ENCODE assay signal across 8 cellular contexts in the genomic region with DNA sequence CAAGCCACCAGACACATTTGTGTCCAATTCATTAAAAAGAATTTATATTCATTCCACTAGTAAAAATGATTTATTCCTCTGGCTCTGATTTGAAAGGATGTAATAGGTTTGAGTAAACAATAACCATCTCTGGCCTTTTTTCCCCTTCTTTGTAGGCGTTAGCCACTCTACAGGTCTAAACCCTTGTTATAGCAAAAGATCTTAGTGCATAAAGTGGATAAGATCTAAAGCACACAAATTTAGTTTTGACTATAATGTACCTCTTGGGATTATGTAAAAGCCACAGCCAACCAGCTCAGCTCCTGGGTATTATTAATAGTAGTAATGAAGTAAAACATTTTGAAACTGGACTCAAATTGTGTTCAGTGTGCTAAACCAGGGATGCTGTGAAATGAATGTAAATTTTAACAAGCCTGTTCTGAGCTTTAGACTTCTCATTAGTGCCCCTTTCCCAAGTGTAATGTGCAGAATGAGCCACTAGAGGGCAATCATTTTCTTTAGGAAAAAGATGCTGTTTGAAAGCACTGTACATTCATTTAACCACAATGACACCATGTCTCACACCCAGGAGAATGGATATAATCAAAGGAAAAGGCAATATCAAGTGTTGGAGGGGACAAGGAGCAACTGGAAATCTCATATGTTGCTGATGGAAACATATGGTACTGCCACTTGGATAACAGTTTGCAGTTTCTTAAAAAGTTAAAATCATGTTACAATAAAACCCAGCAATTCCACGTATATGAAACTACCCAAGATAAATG.
DNase-seq lines count a peak whose midpoint lies in the region; ATAC-seq lines count a peak whose summit lies in the region.

No MANE protein-coding gene starts in this region.

- CTCF ChIA-PET in CD8-positive, alpha-beta memory T cell (lab: Charles Lee): interaction anchor here (0.9 to 3.6 kb wide), 13 partner anchors 16 to 302 kb away, joined by 3 to 43 read pairs (median 4); no protein-coding TSS in a partner anchor

- POLR2A ChIA-PET in CD8-positive, alpha-beta memory T cell (lab: Charles Lee): no interaction called here

- H3K27ac ChIP-seq in CD8-positive, alpha-beta memory T cell (ENCODE audit: low read depth, low read length): no peak overlapping the region
- H3K27ac ChIP-seq in neuronal stem cell (replicated peaks; ENCODE audit: low read length): no peak overlapping the region

- no peak overlapping the region for H2AK5ac ChIP-seq in neuronal stem cell (ENCODE audit: low read depth, low read length)

- no peaks in the 10 kb centered on the region for H3K4me1 Mint-ChIP-seq in CD8-positive, alpha-beta memory T cell

- H3K18ac ChIP-seq in neuronal stem cell (ENCODE audit: low read length): no peak overlapping the region

- ATAC-seq in GM18909 (IDR thresholded peaks at IDR 0.05; ENCODE audit: poor library complexity, unreplicated experiment) (peak; percentile 60), HG03460 (IDR thresholded peaks at IDR 0.05; ENCODE audit: unreplicated experiment) (peak; percentile 44), HG03108 (IDR thresholded peaks at IDR 0.05; ENCODE audit: unreplicated experiment) (no peak)

- no peak overlapping the region for H3K9ac ChIP-seq in neuronal stem cell (ENCODE audit: low read depth, low read length, poor library complexity)

- no peak overlapping the region for H2BK5ac ChIP-seq in neuronal stem cell (ENCODE audit: low read length)

- no peaks in the 10 kb centered on the region for H3K27me3 Mint-ChIP-seq in CD8-positive, alpha-beta memory T cell

- H3K9me3 Mint-ChIP-seq in CD8-positive, alpha-beta memory T cell: no peaks in the 10 kb centered on the region

- no peak overlapping the region for H3K14ac ChIP-seq in neuronal stem cell (ENCODE audit: low read length)

- H2BK120ac ChIP-seq in neuronal stem cell (ENCODE audit: low read depth, low read length): no peak overlapping the region

- H3K23ac ChIP-seq in neuronal stem cell (ENCODE audit: low read depth, low read length, poor library complexity): no peak overlapping the region

- H3K4me1 ChIP-seq in CD8-positive, alpha-beta memory T cell (ENCODE audit: insufficient read depth, low read length): no peaks in the 10 kb centered on the region
- peaks cover 2 to 4% of the 10 kb centered on the region in 2 donors for H3K4me1 ChIP-seq in neuronal stem cell (ENCODE audit: control insufficient read depth in 2 of 2, insufficient read depth in 1 of 2, low read depth in 1 of 2, low read length in 2 of 2)

- peak overlapping the region in 1 of 8 donors; percentile 1 for H3K27ac Mint-ChIP-seq in CD8-positive, alpha-beta memory T cell

- no peaks in the 10 kb centered on the region for H3K9me3 ChIP-seq in CD8-positive, alpha-beta memory T cell (ENCODE audit: low read length)
- no peaks in the 10 kb centered on the region for H3K9me3 ChIP-seq in neuronal stem cell (replicated peaks in 1 of 2; ENCODE audit: control insufficient read depth in 2 of 2, insufficient read depth in 1 of 2, low read depth in 1 of 2, low read length in 2 of 2)

- no peak overlapping the region for H3K4me2 ChIP-seq in neuronal stem cell (ENCODE audit: insufficient read depth, low read length, poor library complexity, severe bottlenecking)

- no peaks in the 10 kb centered on the region for H3K79me1 ChIP-seq in neuronal stem cell (ENCODE audit: low read depth, low read length)

- H2BK12ac ChIP-seq in neuronal stem cell (ENCODE audit: low read length): no peak overlapping the region

- DNase-seq in CD8-positive, alpha-beta memory T cell: peak; percentile 14 to 56 (median 42)
- DNase-seq in NCI-H748 treated with DMSO at 0.1 percent for 48 hours (lab: John Stamatoyannopoulos, UW): peak; percentile 38
- DNase-seq in activated CD8-positive, alpha-beta memory T cell treated with anti-CD3 and anti-CD28 coated beads, Interleukin-2, amount 50 U/mL, for 1 hour (ENCODE audit: extremely low read depth): peak; percentile 17
- peak; percentile 36 for DNase-seq in fibroblast of the conjunctiva (ENCODE audit: low read depth)
- DNase-seq in neuronal stem cell (ENCODE audit: low spot score): peak; percentile 72

- H3K4me3 ChIP-seq in CD8-positive, alpha-beta memory T cell (ENCODE audit: low read length): no peak overlapping the region
- H3K4me3 ChIP-seq in neuronal stem cell (ENCODE audit: low read length in 2 of 2): no peak overlapping the region

- no peak overlapping the region for H4K91ac ChIP-seq in neuronal stem cell (ENCODE audit: low read depth, low read length, poor library complexity)

- H4K8ac ChIP-seq in neuronal stem cell (ENCODE audit: low read depth, low read length): no peak overlapping the region

- no peak overlapping the region for H3K4ac ChIP-seq in neuronal stem cell (ENCODE audit: low read length)

- H2BK15ac ChIP-seq in neuronal stem cell (ENCODE audit: low read length): no peak overlapping the region

- WGBS in neuronal stem cell (ENCODE audit: extremely low coverage in 2 of 2, insufficient read length in 2 of 2, insufficient replicate concordance in 1 of 2), 2 donors: no CpG with 5 or more reads among the region's 2 CpGs

- no peaks in the 10 kb centered on the region for H3K36me3 Mint-ChIP-seq in CD8-positive, alpha-beta memory T cell

- no peaks in the 10 kb centered on the region for H3K27me3 ChIP-seq in CD8-positive, alpha-beta memory T cell (ENCODE audit: insufficient read depth, low read length, poor library complexity, severe bottlenecking)
- H3K27me3 ChIP-seq in neuronal stem cell (ENCODE audit: control insufficient read depth in 3 of 3, insufficient read depth in 3 of 3, low read depth in 1 of 3, low read length in 3 of 3): no peaks in the 10 kb centered on the region

- H2AFZ ChIP-seq in neuronal stem cell (ENCODE audit: low read length): no peak overlapping the region

- H3K36me3 ChIP-seq in CD8-positive, alpha-beta memory T cell (ENCODE audit: insufficient read depth, low read length): no peaks in the 10 kb centered on the region
- H3K36me3 ChIP-seq in neuronal stem cell (replicated peaks in 1 of 2; ENCODE audit: control insufficient read depth in 2 of 2, insufficient read depth in 2 of 2, low read length in 2 of 2): no peaks in the 10 kb centered on the region

- no peak overlapping the region for H3K4me3 Mint-ChIP-seq in CD8-positive, alpha-beta memory T cell

Comparison
In these comparisons a context has a peak if more than half of its experiments do, and no peak if none do; other contexts are left out.
1. DNase-seq: peak in every context shown above with its lines; median percentile 72 in neuronal stem cell; 42 in CD8-positive, alpha-beta memory T cell; 38 in NCI-H748 treated with DMSO at 0.1 percent for 48 hours; 36 in fibroblast of the conjunctiva; 17 in activated CD8-positive, alpha-beta memory T cell treated with anti-CD3 and anti-CD28 coated beads, Interleukin-2, amount 50 U/mL, for 1 hour.